In the genomic region with DNA sequence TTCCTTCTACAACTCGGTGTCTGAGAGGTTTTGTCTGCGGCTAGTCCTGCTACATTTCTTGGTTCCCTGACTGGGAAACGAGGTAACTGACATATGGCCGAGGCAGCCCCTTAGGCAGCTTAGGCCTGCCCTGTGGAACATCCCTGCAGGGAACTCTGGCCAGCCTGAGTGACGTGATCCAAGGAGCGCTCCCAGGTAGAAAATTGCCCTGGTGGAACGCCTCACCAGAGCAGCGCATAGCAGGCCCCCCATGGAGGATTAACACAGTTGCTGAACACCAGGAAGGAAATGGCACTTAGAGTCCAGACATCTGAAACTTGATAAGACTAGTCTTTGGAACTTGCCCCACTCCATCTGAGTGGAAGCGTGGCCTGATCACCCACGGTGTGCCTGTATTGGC, we compare ENCODE assay signal across 1 cellular context.
TF ChIP-seq lines count a peak whose summit lies in the region.

No MANE protein-coding gene starts in this region.

TF ChIP-seq in GM23338, 12 proteins besides CTCF, POLR2A, EP300 and RAD21 (continued from another document):
- TF ChIP-seq, protein P1, sequence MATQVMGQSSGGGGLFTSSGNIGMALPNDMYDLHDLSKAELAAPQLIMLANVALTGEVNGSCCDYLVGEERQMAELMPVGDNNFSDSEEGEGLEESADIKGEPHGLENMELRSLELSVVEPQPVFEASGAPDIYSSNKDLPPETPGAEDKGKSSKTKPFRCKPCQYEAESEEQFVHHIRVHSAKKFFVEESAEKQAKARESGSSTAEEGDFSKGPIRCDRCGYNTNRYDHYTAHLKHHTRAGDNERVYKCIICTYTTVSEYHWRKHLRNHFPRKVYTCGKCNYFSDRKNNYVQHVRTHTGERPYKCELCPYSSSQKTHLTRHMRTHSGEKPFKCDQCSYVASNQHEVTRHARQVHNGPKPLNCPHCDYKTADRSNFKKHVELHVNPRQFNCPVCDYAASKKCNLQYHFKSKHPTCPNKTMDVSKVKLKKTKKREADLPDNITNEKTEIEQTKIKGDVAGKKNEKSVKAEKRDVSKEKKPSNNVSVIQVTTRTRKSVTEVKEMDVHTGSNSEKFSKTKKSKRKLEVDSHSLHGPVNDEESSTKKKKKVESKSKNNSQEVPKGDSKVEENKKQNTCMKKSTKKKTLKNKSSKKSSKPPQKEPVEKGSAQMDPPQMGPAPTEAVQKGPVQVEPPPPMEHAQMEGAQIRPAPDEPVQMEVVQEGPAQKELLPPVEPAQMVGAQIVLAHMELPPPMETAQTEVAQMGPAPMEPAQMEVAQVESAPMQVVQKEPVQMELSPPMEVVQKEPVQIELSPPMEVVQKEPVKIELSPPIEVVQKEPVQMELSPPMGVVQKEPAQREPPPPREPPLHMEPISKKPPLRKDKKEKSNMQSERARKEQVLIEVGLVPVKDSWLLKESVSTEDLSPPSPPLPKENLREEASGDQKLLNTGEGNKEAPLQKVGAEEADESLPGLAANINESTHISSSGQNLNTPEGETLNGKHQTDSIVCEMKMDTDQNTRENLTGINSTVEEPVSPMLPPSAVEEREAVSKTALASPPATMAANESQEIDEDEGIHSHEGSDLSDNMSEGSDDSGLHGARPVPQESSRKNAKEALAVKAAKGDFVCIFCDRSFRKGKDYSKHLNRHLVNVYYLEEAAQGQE (IDR thresholded peaks at IDR 0.05; ENCODE audit: unreplicated experiment), result no peak
- TF ChIP-seq ZNF114 (CRISPR knock-in tag; IDR thresholded peaks at IDR 0.05) (no peak), EZH2 (IDR thresholded peaks at IDR 0.05; ENCODE audit: low read depth, unreplicated experiment) (no peak), JUNB (IDR thresholded peaks at IDR 0.05; ENCODE audit: unreplicated experiment) (no peak), CREB1 (CRISPR knock-in tag; IDR thresholded peaks at IDR 0.05; ENCODE audit: low read depth) (no peak), EZH2phosphoT487 (IDR thresholded peaks at IDR 0.05; ENCODE audit: unreplicated experiment) (no peak), POLR2AphosphoS5 (IDR thresholded peaks at IDR 0.05; ENCODE audit: low read depth) (no peak), ETS1 (IDR thresholded peaks at IDR 0.05) (no peak), NANOG (IDR thresholded peaks at IDR 0.05; ENCODE audit: borderline replicate concordance) (no peak)
- TF ChIP-seq, protein P2, sequence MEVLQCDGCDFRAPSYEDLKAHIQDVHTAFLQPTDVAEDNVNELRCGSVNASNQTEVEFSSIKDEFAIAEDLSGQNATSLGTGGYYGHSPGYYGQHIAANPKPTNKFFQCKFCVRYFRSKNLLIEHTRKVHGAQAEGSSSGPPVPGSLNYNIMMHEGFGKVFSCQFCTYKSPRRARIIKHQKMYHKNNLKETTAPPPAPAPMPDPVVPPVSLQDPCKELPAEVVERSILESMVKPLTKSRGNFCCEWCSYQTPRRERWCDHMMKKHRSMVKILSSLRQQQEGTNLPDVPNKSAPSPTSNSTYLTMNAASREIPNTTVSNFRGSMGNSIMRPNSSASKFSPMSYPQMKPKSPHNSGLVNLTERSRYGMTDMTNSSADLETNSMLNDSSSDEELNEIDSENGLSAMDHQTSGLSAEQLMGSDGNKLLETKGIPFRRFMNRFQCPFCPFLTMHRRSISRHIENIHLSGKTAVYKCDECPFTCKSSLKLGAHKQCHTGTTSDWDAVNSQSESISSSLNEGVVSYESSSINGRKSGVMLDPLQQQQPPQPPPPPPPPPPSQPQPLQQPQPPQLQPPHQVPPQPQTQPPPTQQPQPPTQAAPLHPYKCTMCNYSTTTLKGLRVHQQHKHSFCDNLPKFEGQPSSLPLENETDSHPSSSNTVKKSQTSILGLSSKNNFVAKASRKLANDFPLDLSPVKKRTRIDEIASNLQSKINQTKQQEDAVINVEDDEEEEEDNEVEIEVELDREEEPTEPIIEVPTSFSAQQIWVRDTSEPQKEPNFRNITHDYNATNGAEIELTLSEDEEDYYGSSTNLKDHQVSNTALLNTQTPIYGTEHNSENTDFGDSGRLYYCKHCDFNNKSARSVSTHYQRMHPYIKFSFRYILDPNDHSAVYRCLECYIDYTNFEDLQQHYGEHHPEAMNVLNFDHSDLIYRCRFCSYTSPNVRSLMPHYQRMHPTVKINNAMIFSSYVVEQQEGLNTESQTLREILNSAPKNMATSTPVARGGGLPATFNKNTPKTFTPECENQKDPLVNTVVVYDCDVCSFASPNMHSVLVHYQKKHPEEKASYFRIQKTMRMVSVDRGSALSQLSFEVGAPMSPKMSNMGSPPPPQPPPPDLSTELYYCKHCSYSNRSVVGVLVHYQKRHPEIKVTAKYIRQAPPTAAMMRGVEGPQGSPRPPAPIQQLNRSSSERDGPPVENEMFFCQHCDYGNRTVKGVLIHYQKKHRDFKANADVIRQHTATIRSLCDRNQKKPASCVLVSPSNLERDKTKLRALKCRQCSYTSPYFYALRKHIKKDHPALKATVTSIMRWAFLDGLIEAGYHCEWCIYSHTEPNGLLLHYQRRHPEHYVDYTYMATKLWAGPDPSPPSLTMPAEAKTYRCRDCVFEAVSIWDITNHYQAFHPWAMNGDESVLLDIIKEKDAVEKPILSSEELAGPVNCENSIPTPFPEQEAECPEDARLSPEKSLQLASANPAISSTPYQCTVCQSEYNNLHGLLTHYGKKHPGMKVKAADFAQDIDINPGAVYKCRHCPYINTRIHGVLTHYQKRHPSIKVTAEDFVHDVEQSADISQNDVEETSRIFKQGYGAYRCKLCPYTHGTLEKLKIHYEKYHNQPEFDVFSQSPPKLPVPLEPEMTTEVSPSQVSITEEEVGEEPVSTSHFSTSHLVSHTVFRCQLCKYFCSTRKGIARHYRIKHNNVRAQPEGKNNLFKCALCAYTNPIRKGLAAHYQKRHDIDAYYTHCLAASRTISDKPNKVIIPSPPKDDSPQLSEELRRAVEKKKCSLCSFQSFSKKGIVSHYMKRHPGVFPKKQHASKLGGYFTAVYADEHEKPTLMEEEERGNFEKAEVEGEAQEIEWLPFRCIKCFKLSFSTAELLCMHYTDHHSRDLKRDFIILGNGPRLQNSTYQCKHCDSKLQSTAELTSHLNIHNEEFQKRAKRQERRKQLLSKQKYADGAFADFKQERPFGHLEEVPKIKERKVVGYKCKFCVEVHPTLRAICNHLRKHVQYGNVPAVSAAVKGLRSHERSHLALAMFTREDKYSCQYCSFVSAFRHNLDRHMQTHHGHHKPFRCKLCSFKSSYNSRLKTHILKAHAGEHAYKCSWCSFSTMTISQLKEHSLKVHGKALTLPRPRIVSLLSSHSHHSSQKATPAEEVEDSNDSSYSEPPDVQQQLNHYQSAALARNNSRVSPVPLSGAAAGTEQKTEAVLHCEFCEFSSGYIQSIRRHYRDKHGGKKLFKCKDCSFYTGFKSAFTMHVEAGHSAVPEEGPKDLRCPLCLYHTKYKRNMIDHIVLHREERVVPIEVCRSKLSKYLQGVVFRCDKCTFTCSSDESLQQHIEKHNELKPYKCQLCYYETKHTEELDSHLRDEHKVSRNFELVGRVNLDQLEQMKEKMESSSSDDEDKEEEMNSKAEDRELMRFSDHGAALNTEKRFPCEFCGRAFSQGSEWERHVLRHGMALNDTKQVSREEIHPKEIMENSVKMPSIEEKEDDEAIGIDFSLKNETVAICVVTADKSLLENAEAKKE (CRISPR knock-in tag; IDR thresholded peaks at IDR 0.05), result no peak
